ENCODE assay signal across 1 cellular context in the genomic region with DNA sequence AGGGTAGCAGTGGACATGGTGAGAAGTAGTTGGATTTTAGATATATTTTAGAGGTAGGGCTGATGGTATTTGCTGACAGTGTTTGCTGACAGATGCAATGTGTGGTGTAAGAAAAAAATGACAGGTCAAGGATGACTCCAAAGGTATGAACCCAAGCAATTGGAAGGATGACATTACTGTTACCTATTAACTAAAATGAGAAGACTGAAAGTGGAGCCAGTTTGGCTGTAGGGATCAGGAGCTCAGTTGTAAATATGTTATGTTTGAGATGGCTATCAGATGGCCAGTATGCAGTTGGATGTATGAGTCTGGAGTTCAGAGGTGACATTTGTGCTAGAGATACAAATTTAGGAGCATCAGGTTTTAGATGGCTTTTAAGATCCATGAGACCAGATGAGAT.
A peak's percentile ranks its signal among the peaks of the same experiment; 100 is the strongest.
TF ChIP-seq lines count a peak whose summit lies in the region.

No MANE protein-coding gene starts in this region.

TF ChIP-seq in HepG2, 621 proteins besides CTCF, POLR2A, EP300 and RAD21 (continued from another document and continues in another):
- TF ChIP-seq, protein P1, sequence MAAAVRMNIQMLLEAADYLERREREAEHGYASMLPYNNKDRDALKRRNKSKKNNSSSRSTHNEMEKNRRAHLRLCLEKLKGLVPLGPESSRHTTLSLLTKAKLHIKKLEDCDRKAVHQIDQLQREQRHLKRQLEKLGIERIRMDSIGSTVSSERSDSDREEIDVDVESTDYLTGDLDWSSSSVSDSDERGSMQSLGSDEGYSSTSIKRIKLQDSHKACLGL (CRISPR knock-in tag; IDR thresholded peaks at IDR 0.05): no peak
- TF ChIP-seq ZBTB3 (CRISPR knock-in tag; IDR thresholded peaks at IDR 0.05; ENCODE audit: borderline replicate concordance, low read depth) (no peak), NCOA2 (CRISPR knock-in tag; IDR thresholded peaks at IDR 0.05) (peak; percentile 92), MEIS2 (CRISPR knock-in tag; IDR thresholded peaks at IDR 0.05) (peak; percentile 96), MXI1 (IDR thresholded peaks at IDR 0.05; ENCODE audit: borderline replicate concordance, low read depth, low read length) (peak; percentile 17; the same call in 1 of the 3 replicates), ZNF224 (CRISPR knock-in tag; IDR thresholded peaks at IDR 0.05) (no peak), SUZ12 (IDR thresholded peaks at IDR 0.05; ENCODE audit: low read depth, low read length) (no peak), TBX2 (CRISPR knock-in tag; IDR thresholded peaks at IDR 0.05; ENCODE audit: borderline replicate concordance) (peak; percentile 93), ZNF331 (CRISPR knock-in tag; IDR thresholded peaks at IDR 0.05) (peak; percentile 69; the same call in 1 of the 2 replicates), ZNF724P (CRISPR knock-in tag; IDR thresholded peaks at IDR 0.05; ENCODE audit: borderline replicate concordance) (no peak), NFKB2 (CRISPR knock-in tag; IDR thresholded peaks at IDR 0.05; ENCODE audit: borderline replicate concordance) (no peak), DPF2 (CRISPR knock-in tag; IDR thresholded peaks at IDR 0.05; ENCODE audit: borderline replicate concordance, low read depth) (peak; percentile 74; the same call in 1 of the 2 replicates), RORA (CRISPR knock-in tag; IDR thresholded peaks at IDR 0.05) (no peak), YEATS4 (CRISPR knock-in tag; IDR thresholded peaks at IDR 0.05; ENCODE audit: borderline replicate concordance) (0 out of 2 replicates have a peak, but pooled peaks have one; percentile 42), MYC (CRISPR knock-in tag; IDR thresholded peaks at IDR 0.05; ENCODE audit: borderline replicate concordance) (no peak), SIX4 (CRISPR knock-in tag; IDR thresholded peaks at IDR 0.05) (peak; percentile 83), RXRA (CRISPR knock-in tag; IDR thresholded peaks at IDR 0.05) (peak; percentile 55; the same call in 1 of the 2 replicates), SNAPC2 (CRISPR knock-in tag; IDR thresholded peaks at IDR 0.05) (peak; percentile 65; the same call in 1 of the 2 replicates), ZNF614 (CRISPR knock-in tag; IDR thresholded peaks at IDR 0.05; ENCODE audit: borderline replicate concordance) (0 out of 2 replicates have a peak, but pooled peaks have one; percentile 39), ZNF556 (CRISPR knock-in tag; IDR thresholded peaks at IDR 0.05; ENCODE audit: borderline replicate concordance) (no peak), CREB1 (IDR thresholded peaks at IDR 0.05) (0 out of 2 replicates have a peak, but pooled peaks have one; percentile 35), CREB1 (CRISPR knock-in tag; IDR thresholded peaks at IDR 0.05) (peak; percentile 75; the same call in 1 of the 2 replicates), ZNF83 (CRISPR knock-in tag; IDR thresholded peaks at IDR 0.05; ENCODE audit: borderline replicate concordance) (no peak), ZNF558 (CRISPR knock-in tag; IDR thresholded peaks at IDR 0.05; ENCODE audit: borderline replicate concordance) (no peak)
- TF ChIP-seq, protein P2, sequence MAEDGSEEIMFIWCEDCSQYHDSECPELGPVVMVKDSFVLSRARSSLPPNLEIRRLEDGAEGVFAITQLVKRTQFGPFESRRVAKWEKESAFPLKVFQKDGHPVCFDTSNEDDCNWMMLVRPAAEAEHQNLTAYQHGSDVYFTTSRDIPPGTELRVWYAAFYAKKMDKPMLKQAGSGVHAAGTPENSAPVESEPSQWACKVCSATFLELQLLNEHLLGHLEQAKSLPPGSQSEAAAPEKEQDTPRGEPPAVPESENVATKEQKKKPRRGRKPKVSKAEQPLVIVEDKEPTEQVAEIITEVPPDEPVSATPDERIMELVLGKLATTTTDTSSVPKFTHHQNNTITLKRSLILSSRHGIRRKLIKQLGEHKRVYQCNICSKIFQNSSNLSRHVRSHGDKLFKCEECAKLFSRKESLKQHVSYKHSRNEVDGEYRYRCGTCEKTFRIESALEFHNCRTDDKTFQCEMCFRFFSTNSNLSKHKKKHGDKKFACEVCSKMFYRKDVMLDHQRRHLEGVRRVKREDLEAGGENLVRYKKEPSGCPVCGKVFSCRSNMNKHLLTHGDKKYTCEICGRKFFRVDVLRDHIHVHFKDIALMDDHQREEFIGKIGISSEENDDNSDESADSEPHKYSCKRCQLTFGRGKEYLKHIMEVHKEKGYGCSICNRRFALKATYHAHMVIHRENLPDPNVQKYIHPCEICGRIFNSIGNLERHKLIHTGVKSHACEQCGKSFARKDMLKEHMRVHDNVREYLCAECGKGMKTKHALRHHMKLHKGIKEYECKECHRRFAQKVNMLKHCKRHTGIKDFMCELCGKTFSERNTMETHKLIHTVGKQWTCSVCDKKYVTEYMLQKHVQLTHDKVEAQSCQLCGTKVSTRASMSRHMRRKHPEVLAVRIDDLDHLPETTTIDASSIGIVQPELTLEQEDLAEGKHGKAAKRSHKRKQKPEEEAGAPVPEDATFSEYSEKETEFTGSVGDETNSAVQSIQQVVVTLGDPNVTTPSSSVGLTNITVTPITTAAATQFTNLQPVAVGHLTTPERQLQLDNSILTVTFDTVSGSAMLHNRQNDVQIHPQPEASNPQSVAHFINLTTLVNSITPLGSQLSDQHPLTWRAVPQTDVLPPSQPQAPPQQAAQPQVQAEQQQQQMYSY (CRISPR knock-in tag; IDR thresholded peaks at IDR 0.05): no peak
- TF ChIP-seq, protein P3, sequence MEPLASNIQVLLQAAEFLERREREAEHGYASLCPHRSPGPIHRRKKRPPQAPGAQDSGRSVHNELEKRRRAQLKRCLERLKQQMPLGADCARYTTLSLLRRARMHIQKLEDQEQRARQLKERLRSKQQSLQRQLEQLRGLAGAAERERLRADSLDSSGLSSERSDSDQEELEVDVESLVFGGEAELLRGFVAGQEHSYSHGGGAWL (CRISPR knock-in tag; IDR thresholded peaks at IDR 0.05): no peak
- TF ChIP-seq, protein P4, sequence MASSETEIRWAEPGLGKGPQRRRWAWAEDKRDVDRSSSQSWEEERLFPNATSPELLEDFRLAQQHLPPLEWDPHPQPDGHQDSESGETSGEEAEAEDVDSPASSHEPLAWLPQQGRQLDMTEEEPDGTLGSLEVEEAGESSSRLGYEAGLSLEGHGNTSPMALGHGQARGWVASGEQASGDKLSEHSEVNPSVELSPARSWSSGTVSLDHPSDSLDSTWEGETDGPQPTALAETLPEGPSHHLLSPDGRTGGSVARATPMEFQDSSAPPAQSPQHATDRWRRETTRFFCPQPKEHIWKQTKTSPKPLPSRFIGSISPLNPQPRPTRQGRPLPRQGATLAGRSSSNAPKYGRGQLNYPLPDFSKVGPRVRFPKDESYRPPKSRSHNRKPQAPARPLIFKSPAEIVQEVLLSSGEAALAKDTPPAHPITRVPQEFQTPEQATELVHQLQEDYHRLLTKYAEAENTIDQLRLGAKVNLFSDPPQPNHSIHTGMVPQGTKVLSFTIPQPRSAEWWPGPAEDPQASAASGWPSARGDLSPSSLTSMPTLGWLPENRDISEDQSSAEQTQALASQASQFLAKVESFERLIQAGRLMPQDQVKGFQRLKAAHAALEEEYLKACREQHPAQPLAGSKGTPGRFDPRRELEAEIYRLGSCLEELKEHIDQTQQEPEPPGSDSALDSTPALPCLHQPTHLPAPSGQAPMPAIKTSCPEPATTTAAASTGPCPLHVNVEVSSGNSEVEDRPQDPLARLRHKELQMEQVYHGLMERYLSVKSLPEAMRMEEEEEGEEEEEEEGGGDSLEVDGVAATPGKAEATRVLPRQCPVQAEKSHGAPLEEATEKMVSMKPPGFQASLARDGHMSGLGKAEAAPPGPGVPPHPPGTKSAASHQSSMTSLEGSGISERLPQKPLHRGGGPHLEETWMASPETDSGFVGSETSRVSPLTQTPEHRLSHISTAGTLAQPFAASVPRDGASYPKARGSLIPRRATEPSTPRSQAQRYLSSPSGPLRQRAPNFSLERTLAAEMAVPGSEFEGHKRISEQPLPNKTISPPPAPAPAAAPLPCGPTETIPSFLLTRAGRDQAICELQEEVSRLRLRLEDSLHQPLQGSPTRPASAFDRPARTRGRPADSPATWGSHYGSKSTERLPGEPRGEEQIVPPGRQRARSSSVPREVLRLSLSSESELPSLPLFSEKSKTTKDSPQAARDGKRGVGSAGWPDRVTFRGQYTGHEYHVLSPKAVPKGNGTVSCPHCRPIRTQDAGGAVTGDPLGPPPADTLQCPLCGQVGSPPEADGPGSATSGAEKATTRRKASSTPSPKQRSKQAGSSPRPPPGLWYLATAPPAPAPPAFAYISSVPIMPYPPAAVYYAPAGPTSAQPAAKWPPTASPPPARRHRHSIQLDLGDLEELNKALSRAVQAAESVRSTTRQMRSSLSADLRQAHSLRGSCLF (CRISPR knock-in tag; IDR thresholded peaks at IDR 0.05; ENCODE audit: borderline replicate concordance): no peak
- TF ChIP-seq, protein P5, sequence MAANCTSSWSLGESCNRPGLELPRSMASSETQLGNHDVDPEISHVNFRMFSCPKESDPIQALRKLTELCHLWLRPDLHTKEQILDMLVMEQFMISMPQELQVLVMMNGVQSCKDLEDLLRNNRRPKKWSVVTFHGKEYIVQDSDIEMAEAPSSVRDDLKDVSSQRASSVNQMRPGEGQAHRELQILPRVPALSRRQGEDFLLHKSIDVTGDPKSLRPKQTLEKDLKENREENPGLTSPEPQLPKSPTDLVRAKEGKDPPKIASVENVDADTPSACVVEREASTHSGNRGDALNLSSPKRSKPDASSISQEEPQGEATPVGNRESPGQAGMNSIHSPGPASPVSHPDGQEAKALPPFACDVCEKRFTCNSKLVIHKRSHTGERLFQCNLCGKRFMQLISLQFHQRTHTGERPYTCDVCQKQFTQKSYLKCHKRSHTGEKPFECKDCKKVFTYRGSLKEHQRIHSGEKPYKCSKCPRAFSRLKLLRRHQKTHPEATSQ (CRISPR knock-in tag; IDR thresholded peaks at IDR 0.05; ENCODE audit: borderline replicate concordance): peak; percentile 27; the same call in 1 of the 2 replicates
- TF ChIP-seq, protein P6, sequence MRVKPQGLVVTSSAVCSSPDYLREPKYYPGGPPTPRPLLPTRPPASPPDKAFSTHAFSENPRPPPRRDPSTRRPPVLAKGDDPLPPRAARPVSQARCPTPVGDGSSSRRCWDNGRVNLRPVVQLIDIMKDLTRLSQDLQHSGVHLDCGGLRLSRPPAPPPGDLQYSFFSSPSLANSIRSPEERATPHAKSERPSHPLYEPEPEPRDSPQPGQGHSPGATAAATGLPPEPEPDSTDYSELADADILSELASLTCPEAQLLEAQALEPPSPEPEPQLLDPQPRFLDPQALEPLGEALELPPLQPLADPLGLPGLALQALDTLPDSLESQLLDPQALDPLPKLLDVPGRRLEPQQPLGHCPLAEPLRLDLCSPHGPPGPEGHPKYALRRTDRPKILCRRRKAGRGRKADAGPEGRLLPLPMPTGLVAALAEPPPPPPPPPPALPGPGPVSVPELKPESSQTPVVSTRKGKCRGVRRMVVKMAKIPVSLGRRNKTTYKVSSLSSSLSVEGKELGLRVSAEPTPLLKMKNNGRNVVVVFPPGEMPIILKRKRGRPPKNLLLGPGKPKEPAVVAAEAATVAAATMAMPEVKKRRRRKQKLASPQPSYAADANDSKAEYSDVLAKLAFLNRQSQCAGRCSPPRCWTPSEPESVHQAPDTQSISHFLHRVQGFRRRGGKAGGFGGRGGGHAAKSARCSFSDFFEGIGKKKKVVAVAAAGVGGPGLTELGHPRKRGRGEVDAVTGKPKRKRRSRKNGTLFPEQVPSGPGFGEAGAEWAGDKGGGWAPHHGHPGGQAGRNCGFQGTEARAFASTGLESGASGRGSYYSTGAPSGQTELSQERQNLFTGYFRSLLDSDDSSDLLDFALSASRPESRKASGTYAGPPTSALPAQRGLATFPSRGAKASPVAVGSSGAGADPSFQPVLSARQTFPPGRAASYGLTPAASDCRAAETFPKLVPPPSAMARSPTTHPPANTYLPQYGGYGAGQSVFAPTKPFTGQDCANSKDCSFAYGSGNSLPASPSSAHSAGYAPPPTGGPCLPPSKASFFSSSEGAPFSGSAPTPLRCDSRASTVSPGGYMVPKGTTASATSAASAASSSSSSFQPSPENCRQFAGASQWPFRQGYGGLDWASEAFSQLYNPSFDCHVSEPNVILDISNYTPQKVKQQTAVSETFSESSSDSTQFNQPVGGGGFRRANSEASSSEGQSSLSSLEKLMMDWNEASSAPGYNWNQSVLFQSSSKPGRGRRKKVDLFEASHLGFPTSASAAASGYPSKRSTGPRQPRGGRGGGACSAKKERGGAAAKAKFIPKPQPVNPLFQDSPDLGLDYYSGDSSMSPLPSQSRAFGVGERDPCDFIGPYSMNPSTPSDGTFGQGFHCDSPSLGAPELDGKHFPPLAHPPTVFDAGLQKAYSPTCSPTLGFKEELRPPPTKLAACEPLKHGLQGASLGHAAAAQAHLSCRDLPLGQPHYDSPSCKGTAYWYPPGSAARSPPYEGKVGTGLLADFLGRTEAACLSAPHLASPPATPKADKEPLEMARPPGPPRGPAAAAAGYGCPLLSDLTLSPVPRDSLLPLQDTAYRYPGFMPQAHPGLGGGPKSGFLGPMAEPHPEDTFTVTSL (CRISPR knock-in tag; IDR thresholded peaks at IDR 0.05; ENCODE audit: borderline replicate concordance): peak; percentile 94
- TF ChIP-seq, protein P7, sequence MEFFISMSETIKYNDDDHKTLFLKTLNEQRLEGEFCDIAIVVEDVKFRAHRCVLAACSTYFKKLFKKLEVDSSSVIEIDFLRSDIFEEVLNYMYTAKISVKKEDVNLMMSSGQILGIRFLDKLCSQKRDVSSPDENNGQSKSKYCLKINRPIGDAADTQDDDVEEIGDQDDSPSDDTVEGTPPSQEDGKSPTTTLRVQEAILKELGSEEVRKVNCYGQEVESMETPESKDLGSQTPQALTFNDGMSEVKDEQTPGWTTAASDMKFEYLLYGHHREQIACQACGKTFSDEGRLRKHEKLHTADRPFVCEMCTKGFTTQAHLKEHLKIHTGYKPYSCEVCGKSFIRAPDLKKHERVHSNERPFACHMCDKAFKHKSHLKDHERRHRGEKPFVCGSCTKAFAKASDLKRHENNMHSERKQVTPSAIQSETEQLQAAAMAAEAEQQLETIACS (CRISPR knock-in tag; IDR thresholded peaks at IDR 0.05): no peak
- TF ChIP-seq, protein P8, sequence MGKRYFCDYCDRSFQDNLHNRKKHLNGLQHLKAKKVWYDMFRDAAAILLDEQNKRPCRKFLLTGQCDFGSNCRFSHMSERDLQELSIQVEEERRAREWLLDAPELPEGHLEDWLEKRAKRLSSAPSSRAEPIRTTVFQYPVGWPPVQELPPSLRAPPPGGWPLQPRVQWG (CRISPR knock-in tag; IDR thresholded peaks at IDR 0.05; ENCODE audit: borderline replicate concordance, low read depth): no peak
- TF ChIP-seq, protein P9, sequence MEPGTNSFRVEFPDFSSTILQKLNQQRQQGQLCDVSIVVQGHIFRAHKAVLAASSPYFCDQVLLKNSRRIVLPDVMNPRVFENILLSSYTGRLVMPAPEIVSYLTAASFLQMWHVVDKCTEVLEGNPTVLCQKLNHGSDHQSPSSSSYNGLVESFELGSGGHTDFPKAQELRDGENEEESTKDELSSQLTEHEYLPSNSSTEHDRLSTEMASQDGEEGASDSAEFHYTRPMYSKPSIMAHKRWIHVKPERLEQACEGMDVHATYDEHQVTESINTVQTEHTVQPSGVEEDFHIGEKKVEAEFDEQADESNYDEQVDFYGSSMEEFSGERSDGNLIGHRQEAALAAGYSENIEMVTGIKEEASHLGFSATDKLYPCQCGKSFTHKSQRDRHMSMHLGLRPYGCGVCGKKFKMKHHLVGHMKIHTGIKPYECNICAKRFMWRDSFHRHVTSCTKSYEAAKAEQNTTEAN (CRISPR knock-in tag; conservative IDR thresholded peaks at IDR 0.05): 0 out of 2 replicates have a peak, but pooled peaks have one; percentile 44
